8 cellular contexts compared by ENCODE assay signal in genomic region chr7:100584046-100584676, GRCh38. TPM values are rescaled to one million over a fixed set of nuclear protein-coding genes. Genes with fewer than 3 reads are reported as not detected.
DNase-seq lines count a peak whose midpoint lies in the region; ATAC-seq, FAIRE-seq and TF ChIP-seq lines count a peak whose summit lies in the region.

No MANE protein-coding gene starts in this region.

- no peak for TF ChIP-seq POLR2A in GM12891 (IDR thresholded peaks at IDR 0.05; ENCODE audit: low read depth, low read length)

- H3K27ac ChIP-seq in Panc1 (ENCODE audit: low read length) (no peak overlapping the region), pancreas (peak overlapping the region; percentile 98 to 100 (median 99))

- no peaks in the 10 kb centered on the region for H3K27me3 ChIP-seq in Panc1 (ENCODE audit: control insufficient read depth, insufficient read depth, low read length)
- H3K27me3 ChIP-seq in pancreas: no peaks in the 10 kb centered on the region

- intact Hi-C loops in Panc1 (cut with micrococcal nuclease; ENCODE audit: unreplicated experiment): no loop called here
- intact Hi-C loops in pancreas (cut with DNase I): no loop called here

- H3K9me3 ChIP-seq in Panc1 (ENCODE audit: control insufficient read depth, insufficient read depth, low read depth, low read length) (no peaks in the 10 kb centered on the region), pancreas (no peaks in the 10 kb centered on the region)

- peaks cover 12% of the 10 kb centered on the region for H3K4me1 ChIP-seq in Panc1 (ENCODE audit: control insufficient read depth, insufficient read depth, low read length)
- peaks cover 19 to 28% (median 24%) of the 10 kb centered on the region in 3 donors for H3K4me1 ChIP-seq in pancreas

- POLR2A ChIA-PET in Panc1 (lab: Charles Lee): no interaction called here

- FAIRE-seq in GM12891 (lab: Jason Lieb, UNC) (peak; percentile 23), pancreas (lab: Jason Lieb, UNC) (no peak)

- H3K4me3 ChIP-seq in Panc1 (ENCODE audit: low read depth in 2 of 2, low read length in 2 of 2) (peak overlapping the region; percentile 89 to 93), epithelial cell of esophagus (ENCODE audit: low read length) (peak overlapping the region; percentile 86), pancreas (peak overlapping the region in 3 of 4 donors; percentile 85 to 100 (median 99))

- H3K36me3 ChIP-seq in Panc1 (ENCODE audit: control insufficient read depth, insufficient read depth, low read length) (peaks cover 9% of the 10 kb centered on the region; the same call in 1 of the 2 replicates), pancreas (peaks cover 3 to 22% (median 13%) of the 10 kb centered on the region in 3 donors)

- TF ChIP-seq CTCF in Panc1 (IDR thresholded peaks at IDR 0.05) (no peak), epithelial cell of esophagus (IDR thresholded peaks at IDR 0.05; ENCODE audit: insufficient read depth, low read depth, low read length, missing control alignments) (no peak), pancreas (IDR thresholded peaks at IDR 0.05) (no peak)

- in situ Hi-C loops in Panc1 (cut with HindIII; ENCODE audit: low pct_unique_long_range_greater_than_20kb, low sequenced_read_pairs): no loop called here

- ATAC-seq in Panc1 (no peak), pancreas (no peak)

- CTCF ChIA-PET in Panc1 (lab: Charles Lee): interaction anchor here (0.6 to 0.8 kb wide), 2 partner anchors 49 to 177 kb away, joined by 3 to 5 read pairs; no protein-coding TSS in a partner anchor

- no peak for DNase-seq in GM12891 (ENCODE audit: insufficient read length, low spot score)
- DNase-seq in Panc1 (ENCODE audit: low read depth, low spot score): no peak
- no peak for DNase-seq in epithelial cell of esophagus (ENCODE audit: low read depth)
- DNase-seq in pancreas: peak in 1 of 6 donors; percentile 31
- no peak for DNase-seq in AG20443 (ENCODE audit: low spot score)
- DNase-seq in DMS79 (lab: John Stamatoyannopoulos, UW): no peak
- DNase-seq in activated CD4-positive, alpha-beta T cell treated with anti-CD3 and anti-CD28 coated beads for 1 hour: no peak
- DNase-seq in cerebellar cortex (ENCODE audit: low spot score): no peak

- WGBS in pancreas, 2 donors: 42 to 47% methylated on average over 15 of the region's 15 CpGs

- no TSS peak for BruUV-seq in Panc1 (replicated peaks; lab: Mats Ljungman, UMichigan)

TF ChIP-seq in GM12891, 5 proteins besides CTCF, POLR2A, EP300 and RAD21:
- TF ChIP-seq POU2F2 (IDR thresholded peaks at IDR 0.05; ENCODE audit: low read depth, low read length): no peak
- TF ChIP-seq POLR2AphosphoS5 (IDR thresholded peaks at IDR 0.05; ENCODE audit: low read depth, low read length): no peak
- TF ChIP-seq PAX5 (IDR thresholded peaks at IDR 0.05; ENCODE audit: insufficient read depth, low read length, severe bottlenecking): no peak
- TF ChIP-seq SPI1 (IDR thresholded peaks at IDR 0.05; ENCODE audit: low read depth, low read length): peak; percentile 86

RNA-seq across cellular contexts. Expression of gene LRCH4, which starts 1.8 kb away (rescaled TPM):
- polyA plus RNA-seq in GM12891 (2012; ENCODE audit: low read depth, missing spikeins): 34.5 TPM
- total RNA-seq in Panc1 (2021; ENCODE audit: unreplicated experiment): 66.4 TPM
- 51.5 TPM for polyA plus RNA-seq in Panc1 (2012; ENCODE audit: insufficient read length)
- total RNA-seq in pancreas: 10 to 100 TPM; 16.4 to 40.7 (median 23.3) TPM
- 100 to 1,000 TPM in 1 of 2 donors, 10 to 100 TPM in 1; 78.5 to 106 TPM for polyA plus RNA-seq in pancreas

RNA-seq across cellular contexts. Expression of gene FBXO24, which starts 2.0 kb away (rescaled TPM):
- 0.45 TPM for polyA plus RNA-seq in GM12891 (2012; ENCODE audit: low read depth, missing spikeins)
- total RNA-seq in Panc1 (2021; ENCODE audit: unreplicated experiment) (0.59 TPM), pancreas (under 1 TPM; 0.31 to 0.88 (median 0.63) TPM)
- 1.2 TPM for polyA plus RNA-seq in Panc1 (2012; ENCODE audit: insufficient read length)
- 1 to 10 TPM; 1.9 to 2.0 TPM for polyA plus RNA-seq in pancreas

RNA-seq across cellular contexts. Expression of gene SAP25, which starts 10.5 kb away (rescaled TPM):
- 7.0 TPM for polyA plus RNA-seq in GM12891 (2012; ENCODE audit: low read depth, missing spikeins)
- total RNA-seq in Panc1 (2021; ENCODE audit: unreplicated experiment) (3.0 TPM), pancreas (1 to 10 TPM in 3 of 6 donors, under 1 TPM in 3; 0.39 to 7.5 (median 1.0) TPM)
- not detected for polyA plus RNA-seq in Panc1 (2012; ENCODE audit: insufficient read length)
- 10 to 100 TPM; 14.7 to 17.8 TPM for polyA plus RNA-seq in pancreas

RNA-seq across cellular contexts. Expression of gene PCOLCE, which starts 18.0 kb away (rescaled TPM):
- polyA plus RNA-seq in GM12891 (2012; ENCODE audit: low read depth, missing spikeins): 0.99 TPM
- total RNA-seq in Panc1 (2021; ENCODE audit: unreplicated experiment) (13.8 TPM), pancreas (10 to 100 TPM in 3 of 6 donors, 1 to 10 TPM in 3; 5.7 to 49.7 (median 15.6) TPM)
- polyA plus RNA-seq in Panc1 (2012; ENCODE audit: insufficient read length): 28.9 TPM
- 10 to 100 TPM; 31.7 to 39.0 TPM for polyA plus RNA-seq in pancreas

RNA-seq across cellular contexts. Expression of gene MOSPD3, which starts 28.2 kb away (rescaled TPM):
- polyA plus RNA-seq in GM12891 (2012; ENCODE audit: low read depth, missing spikeins): 7.9 TPM
- 25.0 TPM for total RNA-seq in Panc1 (2021; ENCODE audit: unreplicated experiment)
- polyA plus RNA-seq in Panc1 (2012; ENCODE audit: insufficient read length): 39.7 TPM
- total RNA-seq in pancreas: 10 to 100 TPM in 3 of 6 donors, 1 to 10 TPM in 3; 6.8 to 10.7 (median 9.0) TPM
- 10 to 100 TPM; 14.8 to 19.7 TPM for polyA plus RNA-seq in pancreas
